Comparison of ENCODE assay signal across 9 cellular contexts in the genomic region with DNA sequence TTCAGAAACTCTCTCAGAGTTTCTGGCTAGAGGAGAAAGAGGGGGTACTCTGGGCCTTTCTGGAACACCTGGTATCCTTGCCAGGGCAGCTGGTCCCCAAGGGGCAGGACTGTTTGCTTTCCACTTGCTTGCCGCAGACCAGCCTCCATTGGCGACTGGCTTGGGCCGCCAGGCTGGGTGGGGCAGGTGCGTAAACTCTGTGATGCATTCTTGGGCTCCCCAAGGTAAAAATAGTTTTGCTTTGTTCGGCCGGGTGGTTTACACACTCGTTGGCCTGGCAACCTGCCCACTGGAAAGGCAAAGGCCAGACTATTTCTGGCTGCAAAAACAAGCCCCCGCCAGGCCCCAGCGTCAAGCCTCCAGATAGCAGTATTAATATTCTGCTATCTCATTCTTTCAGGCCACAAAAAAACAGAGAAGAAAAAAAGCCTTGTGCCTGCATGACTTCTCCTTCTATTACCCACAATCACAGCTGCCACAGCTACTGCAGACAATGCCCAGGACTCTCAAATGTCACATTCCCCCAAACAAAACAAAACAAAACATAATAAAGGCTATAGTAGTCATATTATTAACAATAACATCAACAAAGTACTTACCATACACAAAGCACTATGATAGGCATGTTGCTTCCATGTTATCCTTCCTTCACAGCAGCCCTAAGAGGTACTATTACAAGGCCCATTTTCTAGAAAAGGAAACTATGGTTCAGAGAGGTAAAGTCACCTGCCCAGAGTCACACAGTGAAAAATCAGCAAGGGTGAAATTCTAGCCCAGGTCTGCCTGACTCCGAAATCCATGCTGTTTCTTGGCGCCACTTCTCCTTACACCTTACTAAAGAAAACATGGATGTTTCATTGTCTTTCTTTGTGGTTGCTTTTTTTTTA. TPM values are rescaled to one million over a fixed set of nuclear protein-coding genes. Genes with fewer than 3 reads are reported as not detected.
DNase-seq lines count a peak whose midpoint lies in the region; ATAC-seq and TF ChIP-seq lines count a peak whose summit lies in the region.
"Had no signal": no experiment of that assay in that cellular context is flagged by ENCODE, and none has a peak within 500 bp of the region (broad histone marks: within the 10 kb centered on the region; RNA-seq: fewer than 3 reads in every experiment).

No MANE protein-coding gene starts in this region.

- ATAC-seq in HG02973 (IDR thresholded peaks at IDR 0.05; ENCODE audit: unreplicated experiment), result peak; percentile 75

- intact Hi-C loops in esophagus squamous epithelium (cut with DNase I), result no loop called here

- H3K4me3 ChIP-seq in esophagus squamous epithelium, result no peak overlapping the region

- peak overlapping the region in 3 of 4 donors; percentile 24 to 40 (median 31) for H3K27ac ChIP-seq in esophagus squamous epithelium
- H3K27ac ChIP-seq: 22Rv1 had no signal

- H3K4me1 Mint-ChIP-seq in HFFc6 (ENCODE audit: low read depth), result peaks cover 29% of the 10 kb centered on the region

- peaks cover 0 to 26% (median 9%) of the 10 kb centered on the region in 3 donors for H3K4me1 ChIP-seq in esophagus squamous epithelium

- H3K27ac Mint-ChIP-seq in HFFc6, result no peak overlapping the region

- H3K36me3 ChIP-seq in esophagus squamous epithelium, result no peaks in the 10 kb centered on the region

- H3K9me3 Mint-ChIP-seq in HFFc6, result no peaks in the 10 kb centered on the region

- TF ChIP-seq CTCF in esophagus squamous epithelium (IDR thresholded peaks at IDR 0.05) (no peak), HFFc6 (IDR thresholded peaks at IDR 0.05) (no peak)

- no peak overlapping the region for H3K4me3 Mint-ChIP-seq in HFFc6

- no peak for TF ChIP-seq POLR2A in esophagus squamous epithelium (IDR thresholded peaks at IDR 0.05)

- DNase-seq in DMS 273 (lab: John Stamatoyannopoulos, UW; ENCODE audit: unreplicated experiment), result peak; percentile 26
- no peak for DNase-seq in DMS 273 treated with DMSO at 0.1 percent for 48 hours (lab: John Stamatoyannopoulos, UW)
- DNase-seq in NCI-H510A treated with DMSO at 0.1 percent for 48 hours (lab: John Stamatoyannopoulos, UW), result peak; percentile 76
- no peak for DNase-seq in esophagus squamous epithelium (lab: John Stamatoyannopoulos, UW)
- peak; percentile 30 for DNase-seq in pulmonary artery endothelial cell (ENCODE audit: low read depth, low spot score)
- no peak for DNase-seq in HFFc6
- no peak for DNase-seq in NCI-H524 (lab: John Stamatoyannopoulos, UW)

- no peaks in the 10 kb centered on the region for H3K9me3 ChIP-seq in esophagus squamous epithelium

- H3K27me3 Mint-ChIP-seq in HFFc6 (ENCODE audit: insufficient read depth), result peaks cover 4% of the 10 kb centered on the region; the same call in 1 of the 2 replicates

- no peaks in the 10 kb centered on the region for H3K36me3 Mint-ChIP-seq in HFFc6 (ENCODE audit: low read depth)

- 46 to 96% methylated on average over 2 to 4 of the region's 11 CpGs for WGBS in esophagus squamous epithelium, 2 donors

- peaks cover 0 to 5% (median 0%) of the 10 kb centered on the region in 4 donors for H3K27me3 ChIP-seq in esophagus squamous epithelium

RNA-seq across cellular contexts. Expression of gene SSUH2, which starts 14.0 kb away (rescaled TPM):
- total RNA-seq in esophagus squamous epithelium, result under 1 TPM in 2 of 4 donors, not detected in 2; 0.13 to 0.19 TPM
- not detected in 2 replicates for total RNA-seq in pulmonary artery endothelial cell
- under 1 TPM in 4 of 6 experiments, not detected in 2; 0.28 to 0.51 (median 0.37) TPM for total RNA-seq in HFFc6 (2021; fragmentation: NEBNext Ultra II Directional; extraction: Animal tissue kit (Norgen Biotek cat#: 25700))

Comparison
In these comparisons a context has a peak if more than half of its experiments do, and no peak if none do; other contexts are left out.
1. DNase-seq: peak in DMS 273 (single experiment), NCI-H510A treated with DMSO at 0.1 percent for 48 hours (single experiment) and pulmonary artery endothelial cell (single experiment); none in DMS 273 treated with DMSO at 0.1 percent for 48 hours (single experiment), esophagus squamous epithelium (single experiment), HFFc6 (single experiment) and NCI-H524 (0 of 2).